Comparison of ENCODE assay signal across 19 cellular contexts in genomic region chr5:98066910-98067309, GRCh38.
DNase-seq lines count a peak whose midpoint lies in the region; TF ChIP-seq lines count a peak whose summit lies in the region.
"Had no signal": no experiment of that assay in that cellular context is flagged by ENCODE, and none has a peak within 500 bp of the region (broad histone marks: within the 10 kb centered on the region; RNA-seq: fewer than 3 reads in every experiment).

No MANE protein-coding gene starts in this region.

- intact Hi-C loops in CD4-positive, alpha-beta memory T cell (cut with micrococcal nuclease) = no loop called here

- H3K27ac Mint-ChIP-seq in CD4-positive, alpha-beta memory T cell = no peak overlapping the region
- H3K27ac Mint-ChIP-seq: B cell; CD4-positive, alpha-beta T cell; H9; HFFc6; IgD-negative memory B cell had no signal

- H3K9me2 ChIP-seq in SK-N-SH = no peaks in the 10 kb centered on the region

- H3F3A ChIP-seq in SK-N-SH (replicated peaks; ENCODE audit: insufficient read depth) = peaks cover 7% of the 10 kb centered on the region

- H3K9ac ChIP-seq in SK-N-SH = no peak overlapping the region

- no peak overlapping the region for H2AFZ ChIP-seq in SK-N-SH (ENCODE audit: low read depth)
- peak overlapping the region; percentile 54 for H2AFZ ChIP-seq in osteoblast (ENCODE audit: low read length)

- H3K27me3 Mint-ChIP-seq in CD4-positive, alpha-beta memory T cell = no peaks in the 10 kb centered on the region
- H3K27me3 Mint-ChIP-seq: B cell; CD4-positive, alpha-beta T cell; IgD-negative memory B cell had no signal

- TF ChIP-seq CTCF in HFF-Myc (IDR thresholded peaks at IDR 0.05; ENCODE audit: low read depth, low read length, missing control alignments) (no peak), SK-N-SH (IDR thresholded peaks at IDR 0.05) (no peak), epithelial cell of esophagus (IDR thresholded peaks at IDR 0.05; ENCODE audit: insufficient read depth, low read depth, low read length, missing control alignments) (no peak), osteoblast (IDR thresholded peaks at IDR 0.05; ENCODE audit: extremely low read depth, low read depth, low read length) (no peak)

- CTCF ChIA-PET in SK-N-SH (lab: Yijun Ruan, JAX) = no interaction called here
- CTCF ChIA-PET in CD4-positive, alpha-beta memory T cell (lab: Charles Lee; ENCODE audit: partially characterized antibody) = no interaction called here

- H4K20me1 ChIP-seq in SK-N-SH (ENCODE audit: insufficient read depth) (no peaks in the 10 kb centered on the region), osteoblast (ENCODE audit: insufficient read depth, low read length) (no peaks in the 10 kb centered on the region)

- H3K36me3 ChIP-seq in SK-N-SH (replicated peaks in 1 of 2; ENCODE audit: control insufficient read depth in 1 of 2, insufficient read depth in 2 of 2, low read length in 1 of 2) = no peaks in the 10 kb centered on the region
- H3K36me3 ChIP-seq in osteoblast (ENCODE audit: insufficient read depth, low read length) = no peaks in the 10 kb centered on the region
- H3K36me3 ChIP-seq in CD4-positive, alpha-beta memory T cell (ENCODE audit: insufficient read depth, low read length) = no peaks in the 10 kb centered on the region

- H3K27ac ChIP-seq in SK-N-SH (ENCODE audit: low read depth in 2 of 2, low read length in 1 of 2) (peak overlapping the region; percentile 65 to 89; a peak in 3 of 4 replicates), osteoblast (ENCODE audit: low read depth, low read length) (peak overlapping the region; percentile 18)
- H3K27ac ChIP-seq in CD4-positive, alpha-beta memory T cell (ENCODE audit: low read depth, low read length) = no peak overlapping the region

- H3K4me1 Mint-ChIP-seq in CD4-positive, alpha-beta memory T cell = peaks cover 0 to 3% (median 0%) of the 10 kb centered on the region in 4 donors
- H3K4me1 Mint-ChIP-seq: B cell, IgD-negative memory B cell had no signal

- TF ChIP-seq RAD21 in SK-N-SH (IDR thresholded peaks at IDR 0.05; ENCODE audit: low read length) = no peak

- no peaks in the 10 kb centered on the region for H3K36me3 Mint-ChIP-seq in CD4-positive, alpha-beta memory T cell
- H3K36me3 Mint-ChIP-seq: IgD-negative memory B cell had no signal

- H3K27me3 ChIP-seq in SK-N-SH (ENCODE audit: insufficient read depth) (no peaks in the 10 kb centered on the region), osteoblast (ENCODE audit: insufficient read depth, low read length) (no peaks in the 10 kb centered on the region)
- no peaks in the 10 kb centered on the region for H3K27me3 ChIP-seq in CD4-positive, alpha-beta memory T cell (ENCODE audit: insufficient read depth, low read length)

- H3K4me3 Mint-ChIP-seq in CD4-positive, alpha-beta memory T cell = no peak overlapping the region
- H3K4me3 Mint-ChIP-seq: B cell; CD4-positive, alpha-beta T cell; H9; HFFc6; IgD-negative memory B cell had no signal

- peak; percentile 3 for DNase-seq in HFF-Myc (ENCODE audit: extremely low read depth, low read depth)
- DNase-seq in SK-N-SH = no peak
- DNase-seq in epithelial cell of esophagus (ENCODE audit: low read depth) = peak; percentile 14
- no peak for DNase-seq in osteoblast (ENCODE audit: insufficient read length, low spot score, missing footprints)
- DNase-seq in CD4-positive, alpha-beta memory T cell = no peak
- DNase-seq in germinal center (ENCODE audit: low spot score) = no peak
- DNase-seq in NCI-H1105 (lab: John Stamatoyannopoulos, UW) = no peak
- DNase-seq: 8988T; ACHN; C1 segment of cervical spinal cord; CD4-positive, alpha-beta T cell; DMS79; GOT3; H9; HFFc6; KG1 had no signal

- H3K79me2 ChIP-seq in SK-N-SH (ENCODE audit: insufficient read depth) = no peaks in the 10 kb centered on the region
- H3K79me2 ChIP-seq in osteoblast (ENCODE audit: insufficient read depth, low read length) = no peaks in the 10 kb centered on the region

- no peak overlapping the region for H3K4me2 ChIP-seq in SK-N-SH
- no peak overlapping the region for H3K4me2 ChIP-seq in osteoblast (ENCODE audit: insufficient read depth, low read length)

- H3K9me3 ChIP-seq in SK-N-SH (no peaks in the 10 kb centered on the region), osteoblast (ENCODE audit: low read depth, low read length) (no peaks in the 10 kb centered on the region)
- H3K9me3 ChIP-seq in CD4-positive, alpha-beta memory T cell (ENCODE audit: control insufficient read depth in 1 of 2, low read length in 2 of 2) = no peaks in the 10 kb centered on the region

- TF ChIP-seq EP300 in SK-N-SH (IDR thresholded peaks at IDR 0.05; ENCODE audit: borderline replicate concordance in 1 of 2, low read depth in 1 of 2, low read length in 1 of 2) = peak in 1 of 2 experiments; percentile 41; a peak in 1 of 4 replicates

- H3K4me3 ChIP-seq in HFF-Myc (replicated peaks; ENCODE audit: low read depth, low read length) = no peak overlapping the region
- no peak overlapping the region for H3K4me3 ChIP-seq in SK-N-SH (ENCODE audit: low read depth in 2 of 2, low read length in 1 of 2)
- H3K4me3 ChIP-seq in epithelial cell of esophagus (ENCODE audit: low read length) = no peak overlapping the region
- no peak overlapping the region for H3K4me3 ChIP-seq in osteoblast (ENCODE audit: insufficient read depth, low read length)
- H3K4me3 ChIP-seq in CD4-positive, alpha-beta memory T cell (ENCODE audit: low read length in 2 of 2) = no peak overlapping the region
- H3K4me3 ChIP-seq: GM12878 had no signal

- peaks cover 0 to 3% of the 10 kb centered on the region in 2 experiments; a peak in 1 of 4 replicates for H3K4me1 ChIP-seq in SK-N-SH (ENCODE audit: control insufficient read depth in 1 of 2, insufficient read depth in 2 of 2, low read depth in 1 of 2, low read length in 1 of 2)
- H3K4me1 ChIP-seq in osteoblast (ENCODE audit: insufficient read depth, low read length) = no peaks in the 10 kb centered on the region
- H3K4me1 ChIP-seq in CD4-positive, alpha-beta memory T cell (ENCODE audit: insufficient read depth, low read length) = no peaks in the 10 kb centered on the region

- no peaks in the 10 kb centered on the region for H3K9me3 Mint-ChIP-seq in CD4-positive, alpha-beta memory T cell
- H3K9me3 Mint-ChIP-seq: CD4-positive, alpha-beta T cell; H9; HFFc6; IgD-negative memory B cell had no signal

- POLR2A ChIA-PET in SK-N-SH (lab: Yijun Ruan, JAX) = no interaction called here
- POLR2A ChIA-PET in CD4-positive, alpha-beta memory T cell (lab: Charles Lee; ENCODE audit: partially characterized antibody) = no interaction called here

TF ChIP-seq in SK-N-SH, 30 proteins besides CTCF, POLR2A, EP300 and RAD21:
- peak; percentile 14; the same call in 1 of the 2 replicates for TF ChIP-seq JUND (IDR thresholded peaks at IDR 0.05)
- TF ChIP-seq RFX5 (IDR thresholded peaks at IDR 0.05; ENCODE audit: low read length) = no peak
- peak; percentile 78 for TF ChIP-seq TCF12 (IDR thresholded peaks at IDR 0.05)
- no peak for TF ChIP-seq GATA2 (CRISPR knock-in tag; IDR thresholded peaks at IDR 0.05)
- TF ChIP-seq PBX3 (IDR thresholded peaks at IDR 0.05) = peak; percentile 61

Comparison
In these comparisons a context has a peak if more than half of its experiments do, and no peak if none do; other contexts are left out.
1. DNase-seq: peak in HFF-Myc (single experiment) and epithelial cell of esophagus (single experiment); none in SK-N-SH (single experiment), osteoblast (single experiment), CD4-positive, alpha-beta memory T cell (0 of 5), germinal center (single experiment) and NCI-H1105 (single experiment).